12 cellular contexts compared by ENCODE assay signal in the genomic region with DNA sequence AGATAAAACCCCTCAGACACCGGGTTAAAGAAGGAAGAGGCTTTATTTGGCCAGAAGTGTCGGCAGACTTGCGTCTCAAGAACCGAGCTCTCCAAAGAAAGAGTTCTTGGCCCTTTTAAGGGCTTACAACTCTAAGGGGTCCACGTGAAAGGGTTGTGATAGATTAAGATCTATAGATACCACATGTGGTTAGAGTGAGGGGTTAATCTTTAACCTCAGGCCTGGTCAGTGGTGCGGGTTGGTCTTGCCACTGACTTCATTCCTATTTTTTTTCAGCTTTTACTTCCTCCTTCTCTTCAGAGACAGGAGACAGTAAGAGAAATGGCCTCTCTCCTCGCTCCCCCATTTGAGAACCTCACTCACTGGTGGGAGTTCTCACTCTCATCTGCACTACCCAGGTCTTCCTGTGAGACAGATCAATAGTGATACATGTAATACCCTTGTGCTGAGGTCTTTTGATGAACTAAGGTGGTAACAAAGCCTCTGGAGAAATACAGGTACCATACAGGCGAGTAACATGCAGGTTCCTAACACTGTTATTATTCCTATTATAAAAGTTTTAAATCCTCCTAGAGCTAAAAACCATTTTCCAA. TPM values are rescaled to one million over a fixed set of nuclear protein-coding genes. Genes with fewer than 3 reads are reported as not detected.
A peak's percentile ranks its signal among the peaks of the same experiment; 100 is the strongest.
DNase-seq lines count a peak whose midpoint lies in the region; ATAC-seq and FAIRE-seq lines count a peak whose summit lies in the region.
"Had no signal": no experiment of that assay in that cellular context is flagged by ENCODE, and none has a peak within 500 bp of the region (broad histone marks: within the 10 kb centered on the region; RNA-seq: fewer than 3 reads in every experiment).

No MANE protein-coding gene starts in this region.

- WGBS in right cardiac atrium = 68% methylated on average over 8 of the region's 8 CpGs

- FAIRE-seq in GM18507 (lab: Jason Lieb, UNC) (peak; percentile 46), RCC 7860 (lab: Jason Lieb, UNC) (no peak)

- intact Hi-C loops in right cardiac atrium (cut with DNase I) = no loop called here

- H3K4me3 ChIP-seq in right cardiac atrium (ENCODE audit: low read length) = no peak overlapping the region
- H3K4me3 ChIP-seq: lower lobe of right lung had no signal

- H3K27ac ChIP-seq in right cardiac atrium (ENCODE audit: low read length) = no peak overlapping the region
- H3K27ac ChIP-seq: lower lobe of right lung had no signal

- H3K9me3 ChIP-seq in right cardiac atrium (ENCODE audit: control insufficient read depth, low read length) = no peaks in the 10 kb centered on the region
- H3K9me3 ChIP-seq: lower lobe of right lung had no signal

- H3K27me3 ChIP-seq in right cardiac atrium (ENCODE audit: control insufficient read depth, insufficient read depth) = no peaks in the 10 kb centered on the region

- ATAC-seq in GM21423 (IDR thresholded peaks at IDR 0.05; ENCODE audit: unreplicated experiment) (peak; percentile 81), HG03066 (IDR thresholded peaks at IDR 0.05; ENCODE audit: low read depth, unreplicated experiment) (peak; percentile 59), right cardiac atrium (no peak), HG02973 (IDR thresholded peaks at IDR 0.05; ENCODE audit: unreplicated experiment) (no peak)
- ATAC-seq: lower lobe of right lung had no signal

- H3K4me1 ChIP-seq in right cardiac atrium (ENCODE audit: control insufficient read depth, insufficient read depth, low read length) = no peaks in the 10 kb centered on the region
- H3K4me1 ChIP-seq: lower lobe of right lung had no signal

- DNase-seq in GM18507 (ENCODE audit: extremely low spot score, insufficient read length, low read depth) (no peak), RCC 7860 (ENCODE audit: low spot score) (peak; percentile 5), right cardiac atrium (no peak), AG20443 (ENCODE audit: low spot score) (no peak), NCI-H526 treated with DMSO at 0.1 percent for 48 hours (lab: John Stamatoyannopoulos, UW) (no peak)
- DNase-seq: dermis blood vessel endothelial cell, lower lobe of right lung, NCI-H2029, T-helper 9 cell had no signal

RNA-seq across cellular contexts. Expression of a gene that starts 52.4 kb away (rescaled TPM):
- 1,000 to 10,000 TPM; 1,565 to 2,029 (median 1,869) TPM for total RNA-seq in right cardiac atrium
- polyA plus RNA-seq in right cardiac atrium = 4,067 TPM

Comparison
In these comparisons a context has a peak if more than half of its experiments do, and no peak if none do; other contexts are left out.
1. ATAC-seq: peak in GM21423 (single experiment) and HG03066 (single experiment); none in right cardiac atrium (0 of 2) and HG02973 (single experiment).